In the genomic region with DNA sequence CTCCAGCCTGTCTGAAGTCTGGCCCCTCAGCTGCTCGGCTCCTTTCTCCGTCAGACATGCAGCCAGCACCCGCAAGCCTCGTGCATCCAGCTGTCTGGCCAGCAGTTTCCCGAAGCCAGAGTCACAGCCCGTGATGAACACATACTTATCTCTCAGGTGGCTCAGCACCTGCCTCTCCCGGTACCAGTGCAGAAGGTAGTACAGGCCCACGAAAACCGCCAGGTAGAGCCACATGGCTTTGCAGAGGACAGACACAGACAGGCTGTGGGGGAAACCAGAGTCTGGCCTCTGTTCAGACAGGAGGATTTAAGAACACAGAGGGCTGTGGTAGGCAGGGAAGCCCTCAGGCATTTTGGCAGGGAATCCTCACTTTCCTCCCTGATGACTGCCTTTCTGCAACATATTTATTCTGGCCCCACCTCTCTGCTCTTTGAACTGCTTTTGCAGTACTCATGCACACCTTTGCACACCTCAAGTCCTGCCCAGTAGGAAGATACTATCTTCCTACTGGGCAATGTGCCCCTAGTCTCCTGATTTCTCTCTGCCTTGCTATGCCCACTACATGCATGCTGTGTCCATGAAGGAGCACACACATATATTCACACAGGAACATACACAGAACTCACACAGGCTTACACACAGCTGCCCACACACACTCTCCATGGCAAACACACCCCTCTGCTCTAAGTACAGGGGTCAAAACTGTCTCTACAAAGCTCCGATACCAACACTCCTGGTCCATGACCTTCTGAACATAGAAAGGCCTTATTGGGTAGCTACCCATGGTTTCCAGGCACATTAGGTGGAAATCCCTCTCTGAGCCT, we compare ENCODE assay signal across 20 cellular contexts. TPM values are rescaled to one million over a fixed set of nuclear protein-coding genes. Genes with fewer than 3 reads are reported as not detected.
DNase-seq lines count a peak whose midpoint lies in the region; TF ChIP-seq lines count a peak whose summit lies in the region.
"Had no signal": no experiment of that assay in that cellular context is flagged by ENCODE, and none has a peak within 500 bp of the region (broad histone marks: within the 10 kb centered on the region; RNA-seq: fewer than 3 reads in every experiment).

A gene with protein sequence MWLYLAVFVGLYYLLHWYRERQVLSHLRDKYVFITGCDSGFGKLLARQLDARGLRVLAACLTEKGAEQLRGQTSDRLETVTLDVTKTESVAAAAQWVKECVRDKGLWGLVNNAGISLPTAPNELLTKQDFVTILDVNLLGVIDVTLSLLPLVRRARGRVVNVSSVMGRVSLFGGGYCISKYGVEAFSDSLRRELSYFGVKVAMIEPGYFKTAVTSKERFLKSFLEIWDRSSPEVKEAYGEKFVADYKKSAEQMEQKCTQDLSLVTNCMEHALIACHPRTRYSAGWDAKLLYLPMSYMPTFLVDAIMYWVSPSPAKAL (minus strand): TSS at position 380 of the 824 bp plus-strand sequence. CDS start 146 bp downstream, at position 234.

- DNase-seq in ELF-1 (ENCODE audit: low read depth, low spot score) = peak; percentile 8
- DNase-seq in PC-9 = peak; percentile 64 to 66
- peak; percentile 53 for DNase-seq in esophagus muscularis mucosa (ENCODE audit: extremely low spot score)
- DNase-seq in prostate gland (ENCODE audit: low spot score) = peak; percentile 81
- no peak for DNase-seq in Kasumi-1 (lab: John Stamatoyannopoulos, UW)
- DNase-seq in left ventricle myocardium inferior = no peak
- DNase-seq in foreskin fibroblast = no peak
- no peak for DNase-seq in Ammon's horn (ENCODE audit: low spot score)
- DNase-seq: activated CD4-positive, alpha-beta memory T cell treated with anti-CD3 and anti-CD28 coated beads for 36 hours; activated gamma-delta T cell treated with Interleukin-2 at 50 U/mL for 16 hours; activated T-cell treated with anti-CD3 and anti-CD28 coated beads for 4 hours; midbrain; MM.1S; NCI-H187 treated with DMSO at 0.1 percent for 48 hours; stimulated activated CD4-positive, alpha-beta T cell treated with anti-CD3 and anti-CD28 coated beads, Interleukin-2, amount 100 ng/mL, for 48 hours; stimulated activated naive CD8-positive, alpha-beta T cell treated with anti-CD3 and anti-CD28 coated beads, Interleukin-15, Interleukin-2, amounts not matched to agents 100 U/mL and 50 U/mL, for 24 hours; tibial artery had no signal

- POLR2A ChIA-PET in PC-9 (lab: Charles Lee; ENCODE audit: unreplicated experiment) = no interaction called here

- no peak within 1 kb of the TSS for H2AFZ ChIP-seq in PC-9

- no peaks in the 10 kb centered on the region for H3K27me3 ChIP-seq in PC-9 (ENCODE audit: insufficient read depth, low read depth)
- H3K27me3 ChIP-seq in esophagus muscularis mucosa = no peaks in the 10 kb centered on the region
- H3K27me3 ChIP-seq in prostate gland (replicated peaks; ENCODE audit: insufficient read depth) = no peaks in the 10 kb centered on the region
- H3K27me3 ChIP-seq in left ventricle myocardium inferior (ENCODE audit: low read depth) = no peaks in the 10 kb centered on the region
- H3K27me3 ChIP-seq: gastroesophageal sphincter, tibial artery had no signal

- H3K27ac ChIP-seq in PC-9 = no peak within 1 kb of the TSS
- no peak within 1 kb of the TSS for H3K27ac ChIP-seq in esophagus muscularis mucosa (replicated peaks in 1 of 4)
- H3K27ac ChIP-seq in prostate gland = peak within 1 kb of the TSS in 1 of 2 donors; percentile 18
- H3K27ac ChIP-seq in left ventricle myocardium inferior (replicated peaks) = no peak within 1 kb of the TSS
- H3K27ac ChIP-seq: gastroesophageal sphincter, HL-60, SK-N-MC, tibial artery had no signal

- H4K20me1 ChIP-seq in PC-9 (ENCODE audit: insufficient read depth) = no peaks in the 10 kb centered on the region

- H3K36me3 ChIP-seq in PC-9 (ENCODE audit: low read depth) (no peaks in the 10 kb centered on the region), esophagus muscularis mucosa (no peaks in the 10 kb centered on the region), prostate gland (no peaks in the 10 kb centered on the region), left ventricle myocardium inferior (peaks cover 7% of the 10 kb centered on the region)
- H3K36me3 ChIP-seq: gastroesophageal sphincter, tibial artery had no signal

- no peak for TF ChIP-seq POLR2A in esophagus muscularis mucosa (IDR thresholded peaks at IDR 0.05; ENCODE audit: low read depth)
- no peak for TF ChIP-seq POLR2A in prostate gland (IDR thresholded peaks at IDR 0.05)

- no peaks in the 10 kb centered on the region for H3K9me2 ChIP-seq in PC-9 (ENCODE audit: insufficient read depth)

- H3K4me3 ChIP-seq in PC-9 = no peak within 1 kb of the TSS
- H3K4me3 ChIP-seq in esophagus muscularis mucosa = no peak within 1 kb of the TSS
- H3K4me3 ChIP-seq in prostate gland = no peak within 1 kb of the TSS
- no peak within 1 kb of the TSS for H3K4me3 ChIP-seq in left ventricle myocardium inferior
- H3K4me3 ChIP-seq in foreskin fibroblast (ENCODE audit: low read depth in 1 of 2, low read length in 2 of 2) = no peak within 1 kb of the TSS
- H3K4me3 ChIP-seq: gastroesophageal sphincter, SK-N-MC, tibial artery had no signal

- H3F3A ChIP-seq in PC-9 (ENCODE audit: insufficient read depth, low read depth) = peaks cover 3% of the 10 kb centered on the region; the same call in 1 of the 2 replicates

- TF ChIP-seq CTCF in PC-9 (conservative IDR thresholded peaks at IDR 0.05) (no peak), esophagus muscularis mucosa (IDR thresholded peaks at IDR 0.05) (no peak), prostate gland (IDR thresholded peaks at IDR 0.05) (no peak), left ventricle myocardium inferior (IDR thresholded peaks at IDR 0.05; ENCODE audit: borderline replicate concordance) (no peak), foreskin fibroblast (IDR thresholded peaks at IDR 0.05; ENCODE audit: low read depth, low read length) (no peak)

- H3K4me1 ChIP-seq in PC-9 (replicated peaks; ENCODE audit: insufficient read depth) = peaks cover 19% of the 10 kb centered on the region
- H3K4me1 ChIP-seq in esophagus muscularis mucosa = no peaks in the 10 kb centered on the region
- H3K4me1 ChIP-seq in prostate gland (replicated peaks) = no peaks in the 10 kb centered on the region
- H3K4me1 ChIP-seq in left ventricle myocardium inferior = no peaks in the 10 kb centered on the region
- H3K4me1 ChIP-seq: gastroesophageal sphincter, tibial artery had no signal

- H3K9me3 ChIP-seq in PC-9 (ENCODE audit: insufficient read depth, low read depth) (no peaks in the 10 kb centered on the region), esophagus muscularis mucosa (peaks cover 0 to 16% (median 9%) of the 10 kb centered on the region in 4 donors), prostate gland (no peaks in the 10 kb centered on the region), left ventricle myocardium inferior (replicated peaks) (peaks cover 14% of the 10 kb centered on the region)

- no TSS peak for BruUV-seq in PC-9 (replicated peaks; lab: Mats Ljungman, UMichigan)

- no peaks in the 10 kb centered on the region for H3K79me2 ChIP-seq in PC-9 (ENCODE audit: low read depth)

- CTCF ChIA-PET in PC-9 (lab: Charles Lee) = no interaction called here

- WGBS in esophagus muscularis mucosa = 91% methylated on average over 10 of the region's 10 CpGs
- 46% methylated on average over 10 of the region's 10 CpGs for WGBS in prostate gland

- intact Hi-C loops in PC-9 (cut with micrococcal nuclease; ENCODE audit: unreplicated experiment) (no loop called here), esophagus muscularis mucosa (cut with DNase I) (no loop called here), prostate gland (cut with DNase I) (no loop called here), left ventricle myocardium inferior (cut with micrococcal nuclease) (no loop called here)

- peak within 1 kb of the TSS; percentile 20 for H3K4me2 ChIP-seq in PC-9

- no peak for TF ChIP-seq EP300 in esophagus muscularis mucosa (IDR thresholded peaks at IDR 0.05)

RNA-seq across cellular contexts. Expression of the gene that starts here (rescaled TPM):
- 0.79 and 0.88 TPM in 2 replicates for total RNA-seq in PC-9 (2021)
- total RNA-seq in esophagus muscularis mucosa = under 1 TPM in 3 of 4 donors, not detected in 1; 0.17 to 0.69 (median 0.42) TPM
- 1 to 10 TPM; 4.4 to 7.8 TPM for total RNA-seq in prostate gland
- 0.19 TPM for total RNA-seq in left ventricle myocardium inferior

Comparison
In these comparisons a context has a peak if more than half of its experiments do, and no peak if none do; other contexts are left out.
1. Peak in DNase-seq and H3K4me2 ChIP-seq in PC-9; RNA of the gene not detected or under 1 TPM.
2. Peak in DNase-seq in esophagus muscularis mucosa; RNA of the gene not detected or under 1 TPM.
3. DNase-seq: peak in ELF-1 (single experiment) and prostate gland (single experiment); none in Kasumi-1 (0 of 2), left ventricle myocardium inferior (single experiment), foreskin fibroblast (0 of 2) and Ammon's horn (single experiment).